Comparison of ENCODE assay signal across 1 cellular context in genomic region chr1:201154389-201155165, GRCh38.
TF ChIP-seq lines count a peak whose summit lies in the region.

Gene TMEM9 (minus strand): TSS chr1:201154474. CDS start chr1:201153923, 551 bp downstream.

TF ChIP-seq in IMR-90, 13 proteins besides CTCF, POLR2A, EP300 and RAD21:
- TF ChIP-seq MAZ (IDR thresholded peaks at IDR 0.05; ENCODE audit: borderline replicate concordance, low read depth, low read length) (peak; percentile 77; the same call in 1 of the 2 replicates), CEBPB (IDR thresholded peaks at IDR 0.05; ENCODE audit: low read depth, low read length) (peak; percentile 100), ELK1 (IDR thresholded peaks at IDR 0.05; ENCODE audit: borderline replicate concordance, low read depth, low read length) (no peak)
